Comparison of ENCODE assay signal across 37 cellular contexts in genomic region chr1:178464141-178464540, GRCh38. TPM values are rescaled to one million over a fixed set of nuclear protein-coding genes. Genes with fewer than 3 reads are reported as not detected.
"Had no signal": no experiment of that assay in that cellular context is flagged by ENCODE, and none has a peak within 500 bp of the region (broad histone marks: within the 10 kb centered on the region; RNA-seq: fewer than 3 reads in every experiment).

No MANE protein-coding gene starts in this region.

- ATAC-seq: activated CD8-positive, alpha-beta memory T cell treated with anti-CD3 and anti-CD28 coated beads, Interleukin-2, amount 10 ng/mL, durations not matched to agents 7 days and 5 days had no signal

- H3K36me3 Mint-ChIP-seq: activated CD8-positive, alpha-beta memory T cell treated with anti-CD3 and anti-CD28 coated beads, Interleukin-2, amount 10 ng/mL, durations not matched to agents 7 days and 5 days; activated naive CD8-positive, alpha-beta T cell treated with anti-CD3 and anti-CD28 coated beads for 36 hours had no signal

- H3K27me3 ChIP-seq: ascending aorta had no signal

- H2AFZ ChIP-seq: PC-9 had no signal

- H3K4me3 Mint-ChIP-seq: activated B cell treated with CpG ODN at 0.5 μM for 24 hours; activated CD4-positive, alpha-beta memory T cell treated with anti-CD3 and anti-CD28 coated beads, Interleukin-2, amount 10 ng/mL, durations not matched to agents 7 days and 5 days; activated CD8-positive, alpha-beta memory T cell treated with anti-CD3 and anti-CD28 coated beads, Interleukin-2, amount 10 ng/mL, durations not matched to agents 7 days and 5 days; activated naive CD8-positive, alpha-beta T cell treated with anti-CD3 and anti-CD28 coated beads for 36 hours had no signal

- H3K27me3 Mint-ChIP-seq: activated B cell treated with CpG ODN at 0.5 μM for 24 hours had no signal

- H3K9me3 Mint-ChIP-seq: activated B cell treated with CpG ODN at 0.5 μM for 24 hours; activated CD4-positive, alpha-beta memory T cell treated with anti-CD3 and anti-CD28 coated beads, Interleukin-2, amount 10 ng/mL, durations not matched to agents 7 days and 5 days; activated naive CD8-positive, alpha-beta T cell treated with anti-CD3 and anti-CD28 coated beads for 36 hours had no signal

- H3K4me2 ChIP-seq: KMS-11, PC-9 had no signal

- H3K9me3 ChIP-seq: ascending aorta had no signal

- H3K27ac Mint-ChIP-seq: activated B cell treated with CpG ODN at 0.5 μM for 24 hours; activated CD4-positive, alpha-beta memory T cell treated with anti-CD3 and anti-CD28 coated beads, Interleukin-2, amount 10 ng/mL, durations not matched to agents 7 days and 5 days; activated CD8-positive, alpha-beta memory T cell treated with anti-CD3 and anti-CD28 coated beads, Interleukin-2, amount 10 ng/mL, durations not matched to agents 7 days and 5 days; activated naive CD8-positive, alpha-beta T cell treated with anti-CD3 and anti-CD28 coated beads for 36 hours had no signal

- FAIRE-seq: RCC 7860 had no signal

- H3K9ac ChIP-seq: KMS-11 had no signal

- H3K4me3 ChIP-seq: ascending aorta, PC-9 had no signal

- H3K27ac ChIP-seq: ascending aorta, KMS-11, PC-9, RWPE1, VCaP had no signal

- DNase-seq: activated B cell treated with CpG ODN at 0.5 μM for 24 hours; activated CD4-positive, alpha-beta memory T cell treated with anti-CD3 and anti-CD28 coated beads, Interleukin-2, amount 10 ng/mL, durations not matched to agents 7 days and 5 days; activated CD4-positive, alpha-beta T cell treated with anti-CD3 and anti-CD28 coated beads for 1 hour; activated CD4-positive, alpha-beta T cell treated with anti-CD3 and anti-CD28 coated beads for 48 hours; activated CD8-positive, alpha-beta memory T cell treated with anti-CD3 and anti-CD28 coated beads for 24 hours; activated CD8-positive, alpha-beta memory T cell treated with anti-CD3 and anti-CD28 coated beads, Interleukin-2, amount 10 ng/mL, durations not matched to agents 7 days and 5 days; activated CD8-positive, alpha-beta memory T cell treated with anti-CD3 and anti-CD28 coated beads, Interleukin-2, amount 50 U/mL, for 48 hours; activated effector memory CD4-positive, alpha-beta T cell treated with Interleukin-2 at 50 U/mL for 16 hours; activated naive CD4-positive, alpha-beta T cell; activated naive CD4-positive, alpha-beta T cell treated with anti-CD3 and anti-CD28 coated beads, Interleukin-2, amount 50 U/mL, for 16 hours; activated naive CD8-positive, alpha-beta T cell treated with anti-CD3 and anti-CD28 coated beads for 36 hours; activated T-cell treated with anti-CD3 and anti-CD28 coated beads, Interleukin-2, amount 50 U/mL, for 48 hours; amygdala; NCI-H1092 treated with DMSO at 0.1 percent for 48 hours; NCI-H1417 treated with DMSO at 0.1 percent for 48 hours; NCI-H1694; NCI-H2029; NCI-H2171; NCI-H510A; NCI-H526; NCI-H748 treated with DMSO at 0.1 percent for 48 hours; NK-92 treated with Interleukin-12 subunit alpha and Interleukin-12 subunit beta, amount 100 ng/mL, for 24 hours; PC-9; Right ventricle myocardium superior; SW 1271; T-helper 1 cell; T-helper 2 cell; T-helper 9 cell had no signal

- H3K4me1 Mint-ChIP-seq: activated B cell treated with CpG ODN at 0.5 μM for 24 hours; activated CD4-positive, alpha-beta memory T cell treated with anti-CD3 and anti-CD28 coated beads, Interleukin-2, amount 10 ng/mL, durations not matched to agents 7 days and 5 days; activated CD8-positive, alpha-beta memory T cell treated with anti-CD3 and anti-CD28 coated beads, Interleukin-2, amount 10 ng/mL, durations not matched to agents 7 days and 5 days; activated naive CD8-positive, alpha-beta T cell treated with anti-CD3 and anti-CD28 coated beads for 36 hours had no signal

RNA-seq across cellular contexts. Expression of gene CLEC20A, which starts 32.6 kb away (rescaled TPM):
- total RNA-seq: activated CD4-positive, alpha-beta memory T cell treated with anti-CD3 and anti-CD28 coated beads, Interleukin-2, amount 10 ng/mL, durations not matched to agents 7 days and 5 days; activated CD8-positive, alpha-beta memory T cell treated with anti-CD3 and anti-CD28 coated beads, Interleukin-2, amount 10 ng/mL, durations not matched to agents 7 days and 5 days; activated naive CD8-positive, alpha-beta T cell treated with anti-CD3 and anti-CD28 coated beads for 36 hours; ascending aorta; cardiac septum; LHCN-M2; OCI-LY7; PC-9; Right ventricle myocardium superior had no signal
- polyA plus RNA-seq: adipose tissue had no signal

RNA-seq across cellular contexts. Expression of gene TEX35, which starts 48.8 kb away (rescaled TPM):
- total RNA-seq: activated B cell treated with CpG ODN at 0.5 μM for 24 hours; activated CD4-positive, alpha-beta memory T cell treated with anti-CD3 and anti-CD28 coated beads, Interleukin-2, amount 10 ng/mL, durations not matched to agents 7 days and 5 days; activated CD8-positive, alpha-beta memory T cell treated with anti-CD3 and anti-CD28 coated beads, Interleukin-2, amount 10 ng/mL, durations not matched to agents 7 days and 5 days; activated naive CD8-positive, alpha-beta T cell treated with anti-CD3 and anti-CD28 coated beads for 36 hours; ascending aorta; cardiac septum; OCI-LY7; PC-9 had no signal
